In the genomic region with DNA sequence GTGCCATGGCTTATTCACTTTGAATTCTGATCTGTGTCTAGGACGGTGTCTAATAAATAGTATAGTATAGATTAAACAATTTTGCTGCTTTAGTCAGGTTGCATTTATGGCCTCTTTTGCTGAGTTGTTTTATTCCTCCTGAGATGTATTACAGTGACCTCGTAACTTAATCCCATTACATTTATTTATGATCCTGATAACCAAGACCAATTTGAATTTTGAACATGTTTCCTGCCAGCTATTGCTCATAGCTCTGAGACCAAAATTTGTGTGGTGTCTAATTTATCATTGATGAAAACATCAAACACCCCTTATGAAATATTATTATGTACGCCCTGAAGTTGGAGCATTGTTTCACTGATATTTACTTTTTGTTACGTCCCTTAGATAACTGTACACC, we compare ENCODE assay signal across 18 cellular contexts.
"Had no signal": no experiment of that assay in that cellular context is flagged by ENCODE, and none has a peak within 500 bp of the region (broad histone marks: within the 10 kb centered on the region; RNA-seq: fewer than 3 reads in every experiment).

No MANE protein-coding gene starts in this region.

- H3K36me3 ChIP-seq: uterus had no signal

- H3K4me1 ChIP-seq: uterus had no signal

- H3K36me3 Mint-ChIP-seq: naive thymus-derived CD8-positive, alpha-beta T cell; type B pancreatic cell had no signal

- H3K9me3 ChIP-seq: mucosa of descending colon, uterus had no signal

- H3K4me2 ChIP-seq: hepatocyte had no signal

- H2AFZ ChIP-seq: hepatocyte had no signal

- ATAC-seq: left colon; mucosa of descending colon; naive thymus-derived CD8-positive, alpha-beta T cell; sciatic nerve had no signal

- H3K4me3 Mint-ChIP-seq: endodermal cell; naive thymus-derived CD8-positive, alpha-beta T cell; neural crest cell; type B pancreatic cell had no signal

- H3K27ac ChIP-seq: coronary artery, hepatocyte had no signal

- H3K79me2 ChIP-seq: hepatocyte had no signal

- H3K27me3 Mint-ChIP-seq: naive thymus-derived CD8-positive, alpha-beta T cell; type B pancreatic cell had no signal

- FAIRE-seq: endothelial cell of umbilical vein had no signal

- H3K4me3 ChIP-seq: coronary artery, hepatocyte, mucosa of descending colon, uterus had no signal

- H3K27ac Mint-ChIP-seq: endodermal cell; naive thymus-derived CD8-positive, alpha-beta T cell; type B pancreatic cell had no signal

- H3K9me3 Mint-ChIP-seq: endodermal cell, neural crest cell had no signal

- DNase-seq: effector CD4-positive, alpha-beta T cell; endodermal cell; erythroblast; foreskin melanocyte; head of caudate nucleus; left colon; mucosa of descending colon; naive thymus-derived CD8-positive, alpha-beta T cell; posterior cingulate gyrus; stimulated activated CD4-positive, alpha-beta T cell treated with anti-CD3 and anti-CD28 coated beads, Interleukin-12 subunit alpha, Interleukin-12 subunit beta, amount 100 ng/mL, for 4 hours; stimulated activated naive CD4-positive, alpha-beta T cell treated with Interleukin-2 at 50 U/mL for 16 hours; uterus had no signal

- H3K4me1 Mint-ChIP-seq: naive thymus-derived CD8-positive, alpha-beta T cell had no signal

- H3K27me3 ChIP-seq: hepatocyte, uterus had no signal
